10 cellular contexts compared by ENCODE assay signal in genomic region chr21:44301961-44302406, GRCh38. TPM values are rescaled to one million over a fixed set of nuclear protein-coding genes. Genes with fewer than 3 reads are reported as not detected.
A peak's percentile ranks its signal among the peaks of the same experiment; 100 is the strongest.
DNase-seq lines count a peak whose midpoint lies in the region; ATAC-seq and TF ChIP-seq lines count a peak whose summit lies in the region.
"Had no signal": no experiment of that assay in that cellular context is flagged by ENCODE, and none has a peak within 500 bp of the region (broad histone marks: within the 10 kb centered on the region; RNA-seq: fewer than 3 reads in every experiment).

No MANE protein-coding gene starts in this region.

- CTCF ChIA-PET in activated CD4-positive, alpha-beta memory T cell treated with anti-CD3 and anti-CD28 coated beads for 36 hours (lab: Charles Lee) = interaction anchor here (0.7 to 2.4 kb wide), 4 partner anchors 30 to 178 kb away, joined by 3 to 8 read pairs (median 4); no protein-coding TSS in a partner anchor

- H3K27me3 Mint-ChIP-seq in activated CD4-positive, alpha-beta memory T cell treated with anti-CD3 and anti-CD28 coated beads for 36 hours = no peaks in the 10 kb centered on the region

- H3K4me3 ChIP-seq in mucosa of descending colon = no peak overlapping the region
- H3K4me3 ChIP-seq: thyroid gland had no signal

- POLR2A ChIA-PET in activated CD4-positive, alpha-beta memory T cell treated with anti-CD3 and anti-CD28 coated beads for 36 hours (lab: Charles Lee) = no interaction called here

- peaks cover 3% of the 10 kb centered on the region for H3K36me3 Mint-ChIP-seq in activated CD4-positive, alpha-beta memory T cell treated with anti-CD3 and anti-CD28 coated beads for 36 hours

- H3K4me3 Mint-ChIP-seq in activated CD4-positive, alpha-beta memory T cell treated with anti-CD3 and anti-CD28 coated beads for 36 hours = peak overlapping the region; percentile 41

- peaks cover 43% of the 10 kb centered on the region for H3K4me1 ChIP-seq in mucosa of descending colon (ENCODE audit: low read depth)

- no peaks in the 10 kb centered on the region for H3K36me3 ChIP-seq in mucosa of descending colon (ENCODE audit: low read depth)
- H3K36me3 ChIP-seq: thyroid gland had no signal

- intact Hi-C loops in activated CD4-positive, alpha-beta memory T cell treated with anti-CD3 and anti-CD28 coated beads for 36 hours (cut with micrococcal nuclease) = loop anchor here (10.0 kb wide), 1 partner anchor 497 kb away; no protein-coding TSS in a partner anchor
- intact Hi-C loops in mucosa of descending colon (cut with DNase I, micrococcal nuclease) = no loop called here

- TF ChIP-seq CTCF in GM12872 (IDR thresholded peaks at IDR 0.05; ENCODE audit: insufficient read depth, low read depth, low read length) (0 out of 3 replicates have a peak, but pooled peaks have one; percentile 25), mucosa of descending colon (IDR thresholded peaks at IDR 0.05) (no peak)

- peak overlapping the region; percentile 14 for H3K27ac Mint-ChIP-seq in activated CD4-positive, alpha-beta memory T cell treated with anti-CD3 and anti-CD28 coated beads for 36 hours

- no peaks in the 10 kb centered on the region for H3K9me3 ChIP-seq in mucosa of descending colon
- H3K9me3 ChIP-seq: thyroid gland had no signal

- no peaks in the 10 kb centered on the region for H3K9me3 Mint-ChIP-seq in activated CD4-positive, alpha-beta memory T cell treated with anti-CD3 and anti-CD28 coated beads for 36 hours

- peaks cover 56% of the 10 kb centered on the region for H3K4me1 Mint-ChIP-seq in activated CD4-positive, alpha-beta memory T cell treated with anti-CD3 and anti-CD28 coated beads for 36 hours (ENCODE audit: low read depth)

- ATAC-seq in mucosa of descending colon (peak; percentile 15), HG03439 (IDR thresholded peaks at IDR 0.05; ENCODE audit: unreplicated experiment) (no peak), HG03095 (IDR thresholded peaks at IDR 0.05; ENCODE audit: unreplicated experiment) (no peak), GM21423 (IDR thresholded peaks at IDR 0.05; ENCODE audit: unreplicated experiment) (no peak), HG03280 (IDR thresholded peaks at IDR 0.05; ENCODE audit: unreplicated experiment) (no peak)

- DNase-seq in ACHN (peak; percentile 13), mucosa of descending colon (peak in 2 of 3 donors; percentile 44 to 70)
- DNase-seq in activated CD4-positive, alpha-beta memory T cell treated with anti-CD3 and anti-CD28 coated beads for 36 hours = no peak

- in situ Hi-C loops in ACHN (cut with HindIII; ENCODE audit: low pct_ligation_motif_present, low pct_unique_long_range_greater_than_20kb, low sequenced_read_pairs) = no loop called here

RNA-seq across cellular contexts. Expression of gene PFKL, which starts 2.1 kb away (rescaled TPM):
- total RNA-seq in activated CD4-positive, alpha-beta memory T cell treated with anti-CD3 and anti-CD28 coated beads for 36 hours = 100 to 1,000 TPM; 197 to 210 TPM
- 100 to 1,000 TPM; 150 to 299 (median 237) TPM for total RNA-seq in mucosa of descending colon

RNA-seq across cellular contexts. Expression of gene AIRE, which starts 16.3 kb away (rescaled TPM):
- total RNA-seq in activated CD4-positive, alpha-beta memory T cell treated with anti-CD3 and anti-CD28 coated beads for 36 hours = not detected
- under 1 TPM in 2 of 3 donors, not detected in 1; 0.12 to 0.16 TPM for total RNA-seq in mucosa of descending colon
- total RNA-seq: skeletal muscle tissue had no signal

RNA-seq across cellular contexts. Expression of gene CFAP410, which starts 37.2 kb away (rescaled TPM):
- 10 to 100 TPM; 11.1 to 11.7 TPM for total RNA-seq in activated CD4-positive, alpha-beta memory T cell treated with anti-CD3 and anti-CD28 coated beads for 36 hours
- 10 to 100 TPM; 22.0 to 33.0 (median 26.6) TPM for total RNA-seq in mucosa of descending colon

RNA-seq across cellular contexts. Expression of gene DNMT3L, which starts 40.3 kb away (rescaled TPM):
- total RNA-seq in activated CD4-positive, alpha-beta memory T cell treated with anti-CD3 and anti-CD28 coated beads for 36 hours = not detected
- total RNA-seq in mucosa of descending colon = not detected
- total RNA-seq: skeletal muscle tissue, thyroid gland had no signal

RNA-seq across cellular contexts. Expression of gene TRPM2, which starts 51.4 kb away (rescaled TPM):
- total RNA-seq in activated CD4-positive, alpha-beta memory T cell treated with anti-CD3 and anti-CD28 coated beads for 36 hours = 1 to 10 TPM; 1.6 to 1.9 TPM
- total RNA-seq in mucosa of descending colon = 10 to 100 TPM in 1 of 3 donors, 1 to 10 TPM in 2; 1.5 to 10.3 (median 7.2) TPM
